Comparison of ENCODE assay signal across 17 cellular contexts in the genomic region with DNA sequence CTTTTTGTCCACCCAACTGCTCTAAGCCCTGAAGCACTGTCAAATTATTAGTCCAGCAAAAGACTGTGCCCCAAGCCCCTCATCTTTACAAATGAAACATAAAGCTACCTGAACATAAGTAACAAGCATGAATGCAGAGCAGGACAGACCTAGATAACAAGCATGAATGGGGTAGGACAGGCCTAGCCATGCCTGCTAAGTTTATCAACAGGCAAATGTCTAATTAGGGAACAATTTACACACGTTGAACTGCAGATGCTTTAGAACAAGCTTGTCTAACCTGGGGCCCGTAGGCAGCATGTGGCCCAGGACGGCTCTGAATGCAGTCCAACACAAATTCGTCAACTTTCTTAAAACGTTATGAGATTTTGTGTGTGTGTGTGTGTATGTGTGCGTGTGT.
"Had no signal": no experiment of that assay in that cellular context is flagged by ENCODE, and none has a peak within 500 bp of the region (broad histone marks: within the 10 kb centered on the region; RNA-seq: fewer than 3 reads in every experiment).

No MANE protein-coding gene starts in this region.

- H3K27me3 Mint-ChIP-seq: activated B cell treated with CpG ODN at 0.5 μM for 24 hours; activated CD8-positive, alpha-beta T cell treated with anti-CD3 and anti-CD28 coated beads for 36 hours; activated naive CD4-positive, alpha-beta T cell treated with anti-CD3 and anti-CD28 coated beads, Interleukin-2, amount 50 U/mL, for 24 hours had no signal

- H3K4me3 ChIP-seq: coronary artery, heart left ventricle, lower lobe of right lung had no signal

- H3K4me1 Mint-ChIP-seq: activated B cell treated with CpG ODN at 0.5 μM for 24 hours, nephron had no signal

- H3K4me1 ChIP-seq: lower lobe of right lung had no signal

- H3K4me3 Mint-ChIP-seq: activated B cell treated with CpG ODN at 0.5 μM for 24 hours; activated CD8-positive, alpha-beta T cell treated with anti-CD3 and anti-CD28 coated beads for 36 hours; activated naive CD4-positive, alpha-beta T cell treated with anti-CD3 and anti-CD28 coated beads, Interleukin-2, amount 50 U/mL, for 24 hours; immature natural killer cell; nephron; stimulated activated effector memory CD8-positive, alpha-beta T cell treated with anti-CD3 and anti-CD28 coated beads, Interleukin-12 subunit alpha, Interleukin-12 subunit beta, amount 100 ng/mL, for 72 hours; T-helper 1 cell treated with Interleukin-12 subunit alpha and Interleukin-12 subunit beta and Interleukin-4 antibody, amounts not matched to agents 30 μg/mL and 1 μg/mL, for 36 hours had no signal

- H3K27me3 ChIP-seq: heart left ventricle had no signal

- H3K9me3 ChIP-seq: heart left ventricle, lower lobe of right lung had no signal

- H3K27ac ChIP-seq: coronary artery, heart left ventricle, lower lobe of right lung had no signal

- DNase-seq: activated B cell treated with CpG ODN at 0.5 μM for 24 hours; activated CD4-positive, alpha-beta T cell treated with anti-CD3 and anti-CD28 coated beads for 48 hours; activated CD8-positive, alpha-beta memory T cell treated with anti-CD3 and anti-CD28 coated beads, Interleukin-2, amount 50 U/mL, for 4 hours; activated CD8-positive, alpha-beta T cell treated with anti-CD3 and anti-CD28 coated beads for 36 hours; activated effector memory CD4-positive, alpha-beta T cell treated with anti-CD3 and anti-CD28 coated beads, Interleukin-2, amount 50 U/mL, for 16 hours; activated T-cell treated with anti-CD3 and anti-CD28 coated beads, Interleukin-2, amount 50 U/mL, for 48 hours; central memory CD4-positive, alpha-beta T cell; effector CD4-positive, alpha-beta T cell; foreskin melanocyte; heart left ventricle; immature natural killer cell; lower lobe of right lung had no signal

- ATAC-seq: activated CD8-positive, alpha-beta T cell treated with anti-CD3 and anti-CD28 coated beads for 36 hours; lower lobe of right lung; stimulated activated effector memory CD8-positive, alpha-beta T cell treated with anti-CD3 and anti-CD28 coated beads, Interleukin-12 subunit alpha, Interleukin-12 subunit beta, amount 100 ng/mL, for 72 hours had no signal

- H3K9me3 Mint-ChIP-seq: activated B cell treated with CpG ODN at 0.5 μM for 24 hours; activated CD8-positive, alpha-beta T cell treated with anti-CD3 and anti-CD28 coated beads for 36 hours; immature natural killer cell; stimulated activated effector memory CD8-positive, alpha-beta T cell treated with anti-CD3 and anti-CD28 coated beads, Interleukin-12 subunit alpha, Interleukin-12 subunit beta, amount 100 ng/mL, for 72 hours; T-helper 1 cell treated with Interleukin-12 subunit alpha and Interleukin-12 subunit beta and Interleukin-4 antibody, amounts not matched to agents 30 μg/mL and 1 μg/mL, for 36 hours had no signal

- H3K27ac Mint-ChIP-seq: activated B cell treated with CpG ODN at 0.5 μM for 24 hours; activated CD8-positive, alpha-beta T cell treated with anti-CD3 and anti-CD28 coated beads for 36 hours; activated naive CD4-positive, alpha-beta T cell treated with anti-CD3 and anti-CD28 coated beads, Interleukin-2, amount 50 U/mL, for 24 hours; immature natural killer cell; nephron; stimulated activated effector memory CD8-positive, alpha-beta T cell treated with anti-CD3 and anti-CD28 coated beads, Interleukin-12 subunit alpha, Interleukin-12 subunit beta, amount 100 ng/mL, for 72 hours; T-helper 1 cell treated with Interleukin-12 subunit alpha and Interleukin-12 subunit beta and Interleukin-4 antibody, amounts not matched to agents 30 μg/mL and 1 μg/mL, for 36 hours had no signal
